ENCODE assay signal across 7 cellular contexts in genomic region chr2:188426121-188426520, GRCh38.
"Had no signal": no experiment of that assay in that cellular context is flagged by ENCODE, and none has a peak within 500 bp of the region (broad histone marks: within the 10 kb centered on the region; RNA-seq: fewer than 3 reads in every experiment).

No MANE protein-coding gene starts in this region.

- H3K27me3 Mint-ChIP-seq: IgD-negative memory B cell had no signal

- H3K27ac ChIP-seq: KMS-11 had no signal

- H3K9ac ChIP-seq: KMS-11 had no signal

- H3K27ac Mint-ChIP-seq: IgD-negative memory B cell had no signal

- H3K4me2 ChIP-seq: KMS-11 had no signal

- H3K4me3 Mint-ChIP-seq: IgD-negative memory B cell had no signal

- H3K36me3 Mint-ChIP-seq: IgD-negative memory B cell had no signal

- DNase-seq: GOT3, H7, HCEC 1CT, KBM-7 had no signal

- ATAC-seq: HepG2 had no signal

- H3K4me1 Mint-ChIP-seq: IgD-negative memory B cell had no signal
